In the genomic region with DNA sequence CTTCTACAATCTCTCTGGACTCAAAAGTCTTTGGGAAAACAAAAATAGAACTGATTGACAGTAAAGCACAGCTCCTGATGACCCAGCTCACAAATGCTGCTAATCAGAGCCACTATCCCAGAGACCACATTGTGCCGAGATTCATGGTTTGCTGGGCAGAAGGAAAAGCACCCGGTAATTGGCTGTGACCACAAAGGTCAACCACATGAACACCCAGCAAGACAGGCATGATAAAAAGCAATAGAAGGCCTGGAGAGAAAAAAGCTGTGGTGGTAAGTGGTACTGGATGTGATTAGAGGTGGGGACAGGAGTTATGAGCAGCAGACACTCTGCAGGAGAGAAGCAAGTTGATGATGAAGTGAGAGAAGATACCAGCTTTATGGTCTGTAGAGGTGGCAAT, we compare ENCODE assay signal across 13 cellular contexts. TPM values are rescaled to one million over a fixed set of nuclear protein-coding genes. Genes with fewer than 3 reads are reported as not detected.
DNase-seq lines count a peak whose midpoint lies in the region; ATAC-seq, FAIRE-seq and TF ChIP-seq lines count a peak whose summit lies in the region.
"Had no signal": no experiment of that assay in that cellular context is flagged by ENCODE, and none has a peak within 500 bp of the region (broad histone marks: within the 10 kb centered on the region; RNA-seq: fewer than 3 reads in every experiment).

No MANE protein-coding gene starts in this region.

- H3K36me3 Mint-ChIP-seq in astrocyte (ENCODE audit: low read depth, unreplicated experiment) = peaks cover 2% of the 10 kb centered on the region

- no peak overlapping the region for H3K18ac ChIP-seq in mesendoderm (ENCODE audit: low read length)

- H3K27ac Mint-ChIP-seq in astrocyte (ENCODE audit: unreplicated experiment) = peak overlapping the region; percentile 91
- H3K27ac Mint-ChIP-seq: GM23338 had no signal

- H2BK120ac ChIP-seq in mesendoderm (ENCODE audit: low read depth, low read length) = no peak overlapping the region

- H2AFZ ChIP-seq in astrocyte (ENCODE audit: low read depth, low read length) = no peak overlapping the region
- H2AFZ ChIP-seq: GM23338 had no signal

- peaks cover 26% of the 10 kb centered on the region for H3K4me1 Mint-ChIP-seq in astrocyte (ENCODE audit: low read depth, unreplicated experiment)
- H3K4me1 Mint-ChIP-seq: GM23338 had no signal

- H3K36me3 ChIP-seq in astrocyte (ENCODE audit: insufficient read depth, low read length) = no peaks in the 10 kb centered on the region
- H3K36me3 ChIP-seq in mesendoderm (ENCODE audit: control insufficient read depth, insufficient read depth, low read length) = no peaks in the 10 kb centered on the region

- H3K4me2 ChIP-seq in astrocyte (ENCODE audit: low read length) = no peak overlapping the region
- H3K4me2 ChIP-seq in mesendoderm (ENCODE audit: low read length) = no peak overlapping the region
- H3K4me2 ChIP-seq: GM23338 had no signal

- H3K4ac ChIP-seq in mesendoderm (ENCODE audit: low read depth, low read length) = no peak overlapping the region

- H3K23ac ChIP-seq in mesendoderm (ENCODE audit: low read length) = no peak overlapping the region

- H3K27ac ChIP-seq in astrocyte (ENCODE audit: low read depth, low read length) (no peak overlapping the region), mesendoderm (ENCODE audit: low read depth, low read length) (no peak overlapping the region)
- H3K27ac ChIP-seq: C4-2B had no signal

- TF ChIP-seq CTCF in astrocyte (IDR thresholded peaks at IDR 0.05; ENCODE audit: insufficient read depth, low read depth, low read length) = no peak

- no peak overlapping the region for H4K5ac ChIP-seq in mesendoderm (ENCODE audit: low read length)

- H2BK15ac ChIP-seq in mesendoderm (replicated peaks; ENCODE audit: low read depth) = no peak overlapping the region

- H4K20me1 ChIP-seq in astrocyte (ENCODE audit: insufficient read depth, low read length) = no peaks in the 10 kb centered on the region

- peaks cover 4% of the 10 kb centered on the region for H3K27me3 Mint-ChIP-seq in astrocyte (ENCODE audit: low read depth, unreplicated experiment)

- H3K4me3 Mint-ChIP-seq in astrocyte (ENCODE audit: unreplicated experiment) = no peak overlapping the region
- H3K4me3 Mint-ChIP-seq: GM23338 had no signal

- no peak overlapping the region for H3K9ac ChIP-seq in astrocyte (ENCODE audit: low read length)
- H3K9ac ChIP-seq in mesendoderm (ENCODE audit: low read length) = no peak overlapping the region

- no peaks in the 10 kb centered on the region for H3K79me2 ChIP-seq in astrocyte (ENCODE audit: insufficient read depth, low read length)
- no peaks in the 10 kb centered on the region for H3K79me2 ChIP-seq in mesendoderm (ENCODE audit: control insufficient read depth, insufficient read depth, low read length)

- ATAC-seq in HG02970 (IDR thresholded peaks at IDR 0.05; ENCODE audit: low FRiP score, unreplicated experiment) (no peak), HG03354 (IDR thresholded peaks at IDR 0.05; ENCODE audit: poor library complexity, severe bottlenecking, unreplicated experiment) (no peak)
- ATAC-seq: GM23338, Panc1 had no signal

- peaks cover 4% of the 10 kb centered on the region for H3K9me3 Mint-ChIP-seq in astrocyte (ENCODE audit: unreplicated experiment)
- H3K9me3 Mint-ChIP-seq: GM23338 had no signal

- H3K27me3 ChIP-seq in astrocyte (ENCODE audit: insufficient read depth, low read length) (peaks cover 31% of the 10 kb centered on the region), mesendoderm (ENCODE audit: insufficient read depth, low read length, poor library complexity) (no peaks in the 10 kb centered on the region)

- no peak overlapping the region for H3K4me3 ChIP-seq in astrocyte (ENCODE audit: insufficient read depth, low read depth, low read length)
- H3K4me3 ChIP-seq in mesendoderm (ENCODE audit: low read length) = no peak overlapping the region
- H3K4me3 ChIP-seq: GM23338 had no signal

- no CpG with 5 or more reads among the region's 2 CpGs for WGBS in mesendoderm (ENCODE audit: extremely low coverage, insufficient coverage, low lambda C conversion rate)

- H2AK5ac ChIP-seq in mesendoderm (ENCODE audit: low read length) = no peak overlapping the region

- H3K4me1 ChIP-seq in astrocyte (ENCODE audit: insufficient read depth, low read length) = peaks cover 9% of the 10 kb centered on the region
- no peaks in the 10 kb centered on the region for H3K4me1 ChIP-seq in mesendoderm (ENCODE audit: control insufficient read depth, low read depth, low read length)

- no peak overlapping the region for H3K56ac ChIP-seq in mesendoderm (ENCODE audit: low read length)

- no peak for FAIRE-seq in astrocyte (lab: Jason Lieb, UNC)
- FAIRE-seq: TTC549 had no signal

- peaks cover 3% of the 10 kb centered on the region for H3K9me3 ChIP-seq in astrocyte (ENCODE audit: insufficient read depth, low read depth, low read length)

- H2BK5ac ChIP-seq in mesendoderm (ENCODE audit: low read length) = no peak overlapping the region

- DNase-seq in EL = peak; percentile 11
- peak; percentile 84 for DNase-seq in LHCN-M2 (ENCODE audit: low read depth)
- peak; percentile 79 for DNase-seq in astrocyte (ENCODE audit: low read depth)
- peak; percentile 19 for DNase-seq in mesendoderm
- DNase-seq in activated CD8-positive, alpha-beta memory T cell treated with anti-CD3 and anti-CD28 coated beads, Interleukin-2, amount 50 U/mL, for 48 hours = no peak
- DNase-seq in LoVo (ENCODE audit: low spot score) = no peak
- DNase-seq: NCI-H2081 treated with DMSO at 0.1 percent for 48 hours had no signal

- H3K79me1 ChIP-seq in mesendoderm (ENCODE audit: low read length) = no peaks in the 10 kb centered on the region

- no peak overlapping the region for H4K8ac ChIP-seq in mesendoderm (ENCODE audit: low read depth, low read length)

RNA-seq across cellular contexts. Expression of a gene that starts 44.0 kb away (rescaled TPM):
- total RNA-seq in LHCN-M2 (2014; rRNA removed) (12.2 and 12.7 TPM in 2 replicates), astrocyte (9.2 and 9.9 TPM in 2 replicates)
- 2.0 TPM for polyA plus RNA-seq in LHCN-M2 (2012)
- 6.0 TPM for polyA plus RNA-seq in mesendoderm (2013, experiment 1 of 2)
- polyA plus RNA-seq in mesendoderm (2013, experiment 2 of 2) = 5.9 TPM

Comparison
In these comparisons a context has a peak if more than half of its experiments do, and no peak if none do; other contexts are left out.
1. DNase-seq: peak in EL (single experiment), LHCN-M2 (single experiment), astrocyte (single experiment) and mesendoderm (single experiment); none in activated CD8-positive, alpha-beta memory T cell treated with anti-CD3 and anti-CD28 coated beads, Interleukin-2, amount 50 U/mL, for 48 hours (single experiment) and LoVo (single experiment).